In the genomic region with DNA sequence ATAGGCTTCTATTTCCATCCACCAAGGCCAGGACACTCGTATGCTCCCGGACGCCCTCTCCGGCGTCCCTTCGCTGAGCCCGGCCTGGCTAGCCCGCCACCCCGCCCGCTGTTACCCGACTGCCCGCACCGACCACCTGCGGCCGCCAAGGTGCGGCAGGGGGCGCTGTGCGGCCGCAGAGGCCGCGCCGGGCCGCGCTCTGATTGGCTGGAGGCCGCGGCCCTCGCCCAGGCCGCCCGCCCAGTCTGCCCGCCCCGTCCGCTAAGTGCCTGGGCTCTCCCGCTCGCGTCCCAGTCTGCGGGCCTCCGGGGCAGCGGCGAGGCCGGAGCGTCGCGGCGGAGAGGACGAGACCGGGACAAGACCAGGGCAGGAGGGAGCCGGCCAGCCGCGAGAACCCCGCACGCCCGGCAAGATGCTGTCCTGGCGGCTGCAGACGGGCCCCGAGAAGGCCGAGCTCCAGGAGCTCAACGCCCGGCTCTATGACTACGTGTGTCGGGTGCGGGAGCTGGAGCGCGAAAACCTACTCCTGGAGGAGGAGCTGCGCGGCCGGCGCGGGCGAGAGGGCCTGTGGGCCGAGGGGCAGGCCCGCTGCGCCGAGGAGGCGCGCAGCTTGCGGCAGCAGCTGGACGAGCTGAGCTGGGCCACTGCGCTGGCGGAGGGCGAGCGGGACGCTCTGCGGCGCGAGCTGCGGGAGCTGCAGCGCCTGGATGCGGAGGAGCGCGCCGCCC, we compare ENCODE assay signal across 8 cellular contexts. TPM values are rescaled to one million over a fixed set of nuclear protein-coding genes. Genes with fewer than 3 reads are reported as not detected.
A peak's percentile ranks its signal among the peaks of the same experiment; 100 is the strongest.
DNase-seq lines count a peak whose midpoint lies in the region; ATAC-seq, FAIRE-seq and TF ChIP-seq lines count a peak whose summit lies in the region.

A gene with protein sequence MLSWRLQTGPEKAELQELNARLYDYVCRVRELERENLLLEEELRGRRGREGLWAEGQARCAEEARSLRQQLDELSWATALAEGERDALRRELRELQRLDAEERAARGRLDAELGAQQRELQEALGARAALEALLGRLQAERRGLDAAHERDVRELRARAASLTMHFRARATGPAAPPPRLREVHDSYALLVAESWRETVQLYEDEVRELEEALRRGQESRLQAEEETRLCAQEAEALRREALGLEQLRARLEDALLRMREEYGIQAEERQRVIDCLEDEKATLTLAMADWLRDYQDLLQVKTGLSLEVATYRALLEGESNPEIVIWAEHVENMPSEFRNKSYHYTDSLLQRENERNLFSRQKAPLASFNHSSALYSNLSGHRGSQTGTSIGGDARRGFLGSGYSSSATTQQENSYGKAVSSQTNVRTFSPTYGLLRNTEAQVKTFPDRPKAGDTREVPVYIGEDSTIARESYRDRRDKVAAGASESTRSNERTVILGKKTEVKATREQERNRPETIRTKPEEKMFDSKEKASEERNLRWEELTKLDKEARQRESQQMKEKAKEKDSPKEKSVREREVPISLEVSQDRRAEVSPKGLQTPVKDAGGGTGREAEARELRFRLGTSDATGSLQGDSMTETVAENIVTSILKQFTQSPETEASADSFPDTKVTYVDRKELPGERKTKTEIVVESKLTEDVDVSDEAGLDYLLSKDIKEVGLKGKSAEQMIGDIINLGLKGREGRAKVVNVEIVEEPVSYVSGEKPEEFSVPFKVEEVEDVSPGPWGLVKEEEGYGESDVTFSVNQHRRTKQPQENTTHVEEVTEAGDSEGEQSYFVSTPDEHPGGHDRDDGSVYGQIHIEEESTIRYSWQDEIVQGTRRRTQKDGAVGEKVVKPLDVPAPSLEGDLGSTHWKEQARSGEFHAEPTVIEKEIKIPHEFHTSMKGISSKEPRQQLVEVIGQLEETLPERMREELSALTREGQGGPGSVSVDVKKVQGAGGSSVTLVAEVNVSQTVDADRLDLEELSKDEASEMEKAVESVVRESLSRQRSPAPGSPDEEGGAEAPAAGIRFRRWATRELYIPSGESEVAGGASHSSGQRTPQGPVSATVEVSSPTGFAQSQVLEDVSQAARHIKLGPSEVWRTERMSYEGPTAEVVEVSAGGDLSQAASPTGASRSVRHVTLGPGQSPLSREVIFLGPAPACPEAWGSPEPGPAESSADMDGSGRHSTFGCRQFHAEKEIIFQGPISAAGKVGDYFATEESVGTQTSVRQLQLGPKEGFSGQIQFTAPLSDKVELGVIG (N-terminal part only) (plus strand): TSS at position 293 of the 728 bp plus-strand sequence. CDS start 120 bp downstream, at position 413.

- no peaks in the 10 kb centered on the region for H4K20me1 ChIP-seq in K562 (replicated peaks; ENCODE audit: control insufficient read depth, insufficient read depth, low read length)

- no peaks in the 10 kb centered on the region for H3K36me3 ChIP-seq in K562 (ENCODE audit: control insufficient read depth, insufficient read depth, low read length)
- no peaks in the 10 kb centered on the region for H3K36me3 ChIP-seq in iPS DF 6.9 (ENCODE audit: control insufficient read depth, insufficient read depth, low read length)
- no peaks in the 10 kb centered on the region for H3K36me3 ChIP-seq in rectal smooth muscle tissue (ENCODE audit: control insufficient read depth, insufficient read depth, low read length)

- H3K9me1 ChIP-seq in K562 (ENCODE audit: control insufficient read depth, insufficient read depth, low read length), result no peaks in the 10 kb centered on the region

- H3K27ac ChIP-seq in HL-60 (replicated peaks), result no peak within 1 kb of the TSS
- no peak within 1 kb of the TSS for H3K27ac ChIP-seq in K562 (ENCODE audit: extremely low read depth, low read depth, low read length)
- H3K27ac ChIP-seq in iPS DF 6.9 (ENCODE audit: low read length), result no peak within 1 kb of the TSS
- H3K27ac ChIP-seq in rectal smooth muscle tissue (ENCODE audit: low read depth, low read length), result peak within 1 kb of the TSS; percentile 99

- no peak for TF ChIP-seq POLR2A in K562 (conservative IDR thresholded peaks at IDR 0.05)

- CTCF ChIA-PET in K562 (lab: Yijun Ruan, JAX; ENCODE audit: low intra/inter-chr PET ratio), result interaction anchor here (0.6 to 2.8 kb wide), 2 partner anchors 108 to 1116 kb away, joined by 6 to 14 read pairs; no protein-coding TSS in a partner anchor

- H3K79me2 ChIP-seq in K562 (ENCODE audit: control insufficient read depth, insufficient read depth, low read length), result no peaks in the 10 kb centered on the region

- no peak for TF ChIP-seq EP300 in K562 (IDR thresholded peaks at IDR 0.05; ENCODE audit: low read length)

- ATAC-seq in K562, result peak; percentile 93

- WGBS in K562 (ENCODE audit: insufficient coverage, low coverage, missing lambda C conversion rate), result 43% methylated on average over 24 of the region's 91 CpGs
- no CpG with 5 or more reads among the region's 91 CpGs for WGBS in iPS DF 6.9 (ENCODE audit: insufficient coverage, insufficient read length)

- in situ Hi-C loops in K562 (cut with MboI), result loop anchor here (5.0 kb wide), 1 partner anchor 107 kb away; no protein-coding TSS in a partner anchor

- H3K4me1 ChIP-seq in K562 (replicated peaks in 1 of 2; ENCODE audit: control insufficient read depth in 2 of 2, insufficient read depth in 2 of 2, low read length in 2 of 2) (peaks cover 0 to 17% of the 10 kb centered on the region in 2 experiments; a peak in 2 of 5 replicates), iPS DF 6.9 (ENCODE audit: control insufficient read depth, insufficient read depth, low read length) (no peaks in the 10 kb centered on the region; the same call in 1 of the 2 replicates), rectal smooth muscle tissue (ENCODE audit: control insufficient read depth, insufficient read depth, low read length) (peaks cover 4% of the 10 kb centered on the region)

- DNase-seq in DMS153 (lab: John Stamatoyannopoulos, UW) (peak; percentile 66), GM20000 (ENCODE audit: low spot score) (peak; percentile 96), HL-60 (ENCODE audit: low read depth in 1 of 2, low spot score in 1 of 2) (peak; percentile 39 to 45), OCI-M1 (lab: John Stamatoyannopoulos, UW) (peak; percentile 51), K562 (ENCODE audit: extremely low read depth in 1 of 4, low spot score in 3 of 4) (peak; percentile 56 to 85 (median 84)), iPS DF 6.9 (ENCODE audit: low read depth, low spot score) (no peak)
- DNase-seq in effector CD4-positive, alpha-beta T cell, result no peak

- TF ChIP-seq CTCF in GM20000 (IDR thresholded peaks at IDR 0.05; ENCODE audit: extremely low read depth, missing control alignments) (peak; percentile 78), HL-60 (IDR thresholded peaks at IDR 0.05; ENCODE audit: insufficient read depth, low read length) (no peak), K562 (IDR thresholded peaks at IDR 0.05 in 2 of 3, conservative IDR thresholded peaks at IDR 0.05 in 1 of 3; ENCODE audit: insufficient read depth in 2 of 3, low read depth in 1 of 3, low read length in 3 of 3) (peak; percentile 16 to 69 (median 56); a peak in 4 of 6 replicates)

- H3K4me2 ChIP-seq in K562 (ENCODE audit: insufficient read depth, low read length), result peak within 1 kb of the TSS; percentile 11; the same call in 1 of the 2 replicates

- no peak within 1 kb of the TSS for H2AFZ ChIP-seq in K562 (ENCODE audit: low read depth, low read length)

- intact Hi-C loops in K562 (cut with micrococcal nuclease), result loop anchor here (1.0 to 5.0 kb wide), 2 partner anchors 52 to 108 kb away; no protein-coding TSS in a partner anchor

- POLR2A ChIA-PET in K562 (lab: Yijun Ruan, JAX), result interaction anchor here (0.6 kb wide), 1 partner anchor 10 kb away, joined by 3 read pairs; no protein-coding TSS in a partner anchor

- no peaks in the 10 kb centered on the region for H3K9me3 ChIP-seq in K562 (replicated peaks; ENCODE audit: control insufficient read depth, insufficient read depth, low read depth, low read length)
- H3K9me3 ChIP-seq in iPS DF 6.9 (ENCODE audit: control insufficient read depth, insufficient read depth, low read length), result no peaks in the 10 kb centered on the region

- peak within 1 kb of the TSS; percentile 36 for H3K4me3 ChIP-seq in HL-60 (replicated peaks; ENCODE audit: insufficient read depth, low read length)
- H3K4me3 ChIP-seq in K562, result peak within 1 kb of the TSS; percentile 8; the same call in 1 of the 2 replicates
- H3K4me3 ChIP-seq in iPS DF 6.9 (ENCODE audit: low read length), result peak within 1 kb of the TSS; percentile 28; the same call in 1 of the 2 replicates
- peak within 1 kb of the TSS; percentile 80 for H3K4me3 ChIP-seq in rectal smooth muscle tissue (ENCODE audit: low read length)

- BruUV-seq in K562 (replicated peaks; lab: Mats Ljungman, UMichigan), result no TSS peak

- no peak for FAIRE-seq in K562 (lab: Jason Lieb, UNC)

- peak; percentile 50 to 58 for TF ChIP-seq RAD21 in K562 (CRISPR knock-in tag; conservative IDR thresholded peaks at IDR 0.05 in 1 of 2, IDR thresholded peaks at IDR 0.05 in 1 of 2)

- H3K27me3 ChIP-seq in HL-60 (ENCODE audit: insufficient read depth, poor library complexity, severe bottlenecking), result peaks cover 42% of the 10 kb centered on the region
- peaks cover 4 to 34% of the 10 kb centered on the region in 2 experiments; a peak in 3 of 5 replicates for H3K27me3 ChIP-seq in K562 (ENCODE audit: control insufficient read depth in 2 of 2, insufficient read depth in 2 of 2, low read length in 2 of 2)
- H3K27me3 ChIP-seq in iPS DF 6.9 (ENCODE audit: control insufficient read depth, insufficient read depth, low read length), result peaks cover 25% of the 10 kb centered on the region
- no peaks in the 10 kb centered on the region for H3K27me3 ChIP-seq in rectal smooth muscle tissue (ENCODE audit: control insufficient read depth, insufficient read depth, low read length)

- H3K9ac ChIP-seq in K562 (ENCODE audit: insufficient read depth in 1 of 2, low read depth in 2 of 2, low read length in 2 of 2) (peak within 1 kb of the TSS in 1 of 2 experiments; percentile 74; a peak in 2 of 4 replicates), rectal smooth muscle tissue (ENCODE audit: low read length) (peak within 1 kb of the TSS; percentile 91)

RNA-seq across cellular contexts. Expression of the gene that starts here (rescaled TPM):
- total RNA-seq in K562 (2011; cell fraction: chromatin; rRNA removed; ENCODE audit: low replicate concordance), result 0.11 and 0.16 TPM in 2 replicates
- total RNA-seq in K562 (2011; cell fraction: nucleolus; rRNA removed), result 0.13 and 0.17 TPM in 2 replicates
- 0.22 and 0.23 TPM in 2 replicates for total RNA-seq in K562 (2011; cell fraction: nucleoplasm; rRNA removed)
- 0.09 and 0.12 TPM in 2 replicates for total RNA-seq in K562 (2014; rRNA removed)
- 0.16 and 0.18 TPM in 2 replicates for total RNA-seq in K562 (2014; rRNA removed; fragmentation: Illumina TruSeq; extraction: Trizol)
- total RNA-seq in K562 (2015; rRNA removed; fragmentation: Illumina TruSeq; extraction: Trizol), result 0.30 and 0.33 TPM in 2 replicates
- total RNA-seq in K562 (2021), result 0.18 TPM in 2 replicates
- polyA plus RNA-seq in K562 (2011; rRNA removed), result 0.08 TPM in 1 of 2 replicates, not detected in the other
- 0.01 and 0.06 TPM in 2 replicates for polyA plus RNA-seq in K562 (2011; cell fraction: cytosol; rRNA removed)
- 0.06 and 0.58 TPM in 2 replicates for polyA plus RNA-seq in K562 (2011; cell fraction: nucleus; rRNA removed)
- 0.27 and 0.43 TPM in 2 replicates for polyA plus RNA-seq in K562 (2012)
- polyA plus RNA-seq in K562 (2014; fragmentation: Illumina TruSeq; extraction: Trizol), result 0.13 and 0.21 TPM in 2 replicates
- polyA plus RNA-seq in K562 (2014; fragmentation: Nextera tagmentation; extraction: Ambion mirVana), result under 1 TPM; 0.01 TPM
- polyA plus RNA-seq in K562 (2014; rRNA removed), result 0.18 and 0.42 TPM in 2 replicates
- 0.04 TPM in 1 of 2 replicates, not detected in the other for polyA minus RNA-seq in K562 (2011; rRNA and poly(A)+ RNA removed)
- polyA minus RNA-seq in K562 (2011; cell fraction: cytosol; rRNA and poly(A)+ RNA removed), result 0.10 and 0.36 TPM in 2 replicates
- 0.13 TPM in 1 of 2 replicates, not detected in the other for polyA minus RNA-seq in K562 (2011; cell fraction: nucleus; rRNA and poly(A)+ RNA removed)

Comparison
In these comparisons a context has a peak if more than half of its experiments do, and no peak if none do; other contexts are left out.
1. Peak in DNase-seq, ATAC-seq, H3K4me3 ChIP-seq and H3K4me2 ChIP-seq in K562; RNA of the gene not detected or under 1 TPM.
2. DNase-seq: peak in DMS153 (single experiment), GM20000 (single experiment), HL-60 (2 of 2) and OCI-M1 (single experiment); none in iPS DF 6.9 (single experiment) and effector CD4-positive, alpha-beta T cell (single experiment).
3. H3K4me3 ChIP-seq: peak in every context shown above with its lines; median percentile 80 in rectal smooth muscle tissue; 36 in HL-60; 28 in iPS DF 6.9; 8 in K562.